ENCODE assay signal across 8 cellular contexts in the genomic region with DNA sequence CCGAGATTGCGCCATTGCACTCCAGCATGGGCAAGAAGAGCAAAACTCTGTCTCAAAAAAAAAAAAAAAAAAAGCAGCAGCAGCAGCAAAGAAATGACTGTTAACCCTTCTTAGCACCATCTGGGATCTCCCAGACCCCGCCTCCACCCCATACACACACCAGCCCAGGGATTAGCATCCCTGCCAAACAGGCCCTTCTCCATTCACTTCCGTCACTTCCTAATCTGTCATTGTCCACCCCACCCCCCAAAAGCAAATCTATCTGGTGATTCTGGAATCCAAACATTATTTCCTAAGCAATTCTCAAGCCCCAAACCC. TPM values are rescaled to one million over a fixed set of nuclear protein-coding genes. Genes with fewer than 3 reads are reported as not detected.
DNase-seq lines count a peak whose midpoint lies in the region; ATAC-seq and TF ChIP-seq lines count a peak whose summit lies in the region.

No MANE protein-coding gene starts in this region.

- H3K27ac ChIP-seq in testis: peak overlapping the region; percentile 85 to 89

- no peaks in the 10 kb centered on the region for H3K36me3 ChIP-seq in testis (ENCODE audit: low read depth, missing control alignments)

- no peaks in the 10 kb centered on the region for H3K9me3 Mint-ChIP-seq in activated CD4-positive, alpha-beta T cell treated with anti-CD3 and anti-CD28 coated beads for 36 hours (ENCODE audit: low read depth)
- H3K9me3 Mint-ChIP-seq in activated naive CD8-positive, alpha-beta T cell (ENCODE audit: low read depth): no peaks in the 10 kb centered on the region
- H3K9me3 Mint-ChIP-seq in immature natural killer cell: peaks cover 0 to 2% (median 0%) of the 10 kb centered on the region in 6 donors

- peaks cover 79% of the 10 kb centered on the region for H3K4me1 ChIP-seq in testis

- H3K4me3 Mint-ChIP-seq in activated CD4-positive, alpha-beta T cell treated with anti-CD3 and anti-CD28 coated beads for 36 hours: peak overlapping the region; percentile 17
- H3K4me3 Mint-ChIP-seq in activated naive CD8-positive, alpha-beta T cell: peak overlapping the region; percentile 74
- peak overlapping the region; percentile 81 to 87 (median 87) for H3K4me3 Mint-ChIP-seq in immature natural killer cell

- POLR2A ChIA-PET in activated CD4-positive, alpha-beta T cell treated with anti-CD3 and anti-CD28 coated beads for 36 hours (lab: Charles Lee): interaction anchor here (0.8 to 3.3 kb wide), 10 partner anchors 8 to 329 kb away, joined by 3 to 26 read pairs (median 4); partner anchors contain the start of genes B3GAT3, EEF1G and TUT1

- peak overlapping the region; percentile 74 for H3K27ac Mint-ChIP-seq in activated CD4-positive, alpha-beta T cell treated with anti-CD3 and anti-CD28 coated beads for 36 hours
- H3K27ac Mint-ChIP-seq in activated naive CD8-positive, alpha-beta T cell: peak overlapping the region; percentile 91
- H3K27ac Mint-ChIP-seq in immature natural killer cell: peak overlapping the region; percentile 92 to 98 (median 96)

- peak; percentile 47 for DNase-seq in activated CD4-positive, alpha-beta T cell treated with anti-CD3 and anti-CD28 coated beads for 36 hours
- no peak for DNase-seq in activated CD4-positive, alpha-beta T cell treated with anti-CD3 and anti-CD28 coated beads for 4 hours
- DNase-seq in immature natural killer cell (no peak), testis (no peak), activated gamma-delta T cell (lab: John Stamatoyannopoulos, UW) (no peak), NCI-H187 (lab: John Stamatoyannopoulos, UW) (no peak), sciatic nerve (ENCODE audit: low spot score) (no peak)

- H3K27me3 ChIP-seq in testis: no peaks in the 10 kb centered on the region

- H3K4me3 ChIP-seq in testis: no peak overlapping the region

- 53 to 64% methylated on average over 4 of the region's 4 CpGs for WGBS in testis, 2 donors

- H3K4me1 Mint-ChIP-seq in activated CD4-positive, alpha-beta T cell treated with anti-CD3 and anti-CD28 coated beads for 36 hours: peaks cover 84% of the 10 kb centered on the region
- peaks cover 83% of the 10 kb centered on the region for H3K4me1 Mint-ChIP-seq in activated naive CD8-positive, alpha-beta T cell (ENCODE audit: low read depth)
- peaks cover 75 to 83% of the 10 kb centered on the region in 2 donors for H3K4me1 Mint-ChIP-seq in immature natural killer cell

- H3K9me3 ChIP-seq in testis: no peaks in the 10 kb centered on the region

- CTCF ChIA-PET in activated CD4-positive, alpha-beta T cell treated with anti-CD3 and anti-CD28 coated beads for 36 hours (lab: Charles Lee): interaction anchor here (0.6 to 7.4 kb wide), 11 partner anchors 8 to 342 kb away, joined by 3 to 42 read pairs (median 4); no protein-coding TSS in a partner anchor

- TF ChIP-seq POLR2A in testis (IDR thresholded peaks at IDR 0.05): no peak

- H3K27me3 Mint-ChIP-seq in activated CD4-positive, alpha-beta T cell treated with anti-CD3 and anti-CD28 coated beads for 36 hours: peaks cover 4% of the 10 kb centered on the region
- H3K27me3 Mint-ChIP-seq in activated naive CD8-positive, alpha-beta T cell: no peaks in the 10 kb centered on the region
- H3K27me3 Mint-ChIP-seq in immature natural killer cell (ENCODE audit: low read depth in 3 of 3): peaks cover 12 to 22% (median 14%) of the 10 kb centered on the region in 3 donors

- H3K36me3 Mint-ChIP-seq in activated CD4-positive, alpha-beta T cell treated with anti-CD3 and anti-CD28 coated beads for 36 hours (ENCODE audit: low read depth): peaks cover 16% of the 10 kb centered on the region
- peaks cover 3% of the 10 kb centered on the region for H3K36me3 Mint-ChIP-seq in activated naive CD8-positive, alpha-beta T cell
- no peaks in the 10 kb centered on the region for H3K36me3 Mint-ChIP-seq in immature natural killer cell

- no peak for ATAC-seq in activated CD4-positive, alpha-beta T cell treated with anti-CD3 and anti-CD28 coated beads for 36 hours
- ATAC-seq in sciatic nerve: no peak

- intact Hi-C loops in activated CD4-positive, alpha-beta T cell treated with anti-CD3 and anti-CD28 coated beads for 36 hours (cut with DNase I, micrococcal nuclease): loop anchor here (2.0 to 10.0 kb wide), 2 partner anchors 48 to 1568 kb away; partner anchors contain the start of gene MTA2 (in 1 of the 2)
- intact Hi-C loops in testis (cut with DNase I; ENCODE audit: low total_unique reads) (no loop called here), sciatic nerve (cut with DNase I) (loop anchor here (10.0 kb wide), 1 partner anchor 48 kb away; no protein-coding TSS in a partner anchor)

- TF ChIP-seq CTCF in testis (IDR thresholded peaks at IDR 0.05): no peak

RNA-seq across cellular contexts. Expression of gene AHNAK, which starts 5.8 kb away (rescaled TPM):
- 10 to 100 TPM; 47.3 to 54.7 TPM for total RNA-seq in activated CD4-positive, alpha-beta T cell treated with anti-CD3 and anti-CD28 coated beads for 36 hours
- 100 to 1,000 TPM in 1 of 3 donors, 10 to 100 TPM in 2; 45.0 to 217 (median 57.2) TPM for polyA plus RNA-seq in immature natural killer cell
- total RNA-seq in testis: 100 to 1,000 TPM; 137 to 148 TPM
- polyA plus RNA-seq in testis (ENCODE audit: insufficient read depth, low read depth, low replicate concordance): 95.8 TPM
- total RNA-seq in sciatic nerve: 2,773 TPM

RNA-seq across cellular contexts. Expression of gene EEF1G, which starts 21.3 kb away (rescaled TPM):
- total RNA-seq in activated CD4-positive, alpha-beta T cell treated with anti-CD3 and anti-CD28 coated beads for 36 hours: 1,000 to 10,000 TPM; 1,986 to 2,351 TPM
- 100 to 1,000 TPM; 628 to 849 (median 821) TPM for polyA plus RNA-seq in immature natural killer cell
- 100 to 1,000 TPM; 607 to 868 TPM for total RNA-seq in testis
- polyA plus RNA-seq in testis (ENCODE audit: insufficient read depth, low read depth, low replicate concordance): 1,165 TPM
- 811 TPM for total RNA-seq in sciatic nerve

RNA-seq across cellular contexts. Expression of gene TUT1, which starts 38.9 kb away (rescaled TPM):
- 10 to 100 TPM; 32.5 to 36.0 TPM for total RNA-seq in activated CD4-positive, alpha-beta T cell treated with anti-CD3 and anti-CD28 coated beads for 36 hours
- polyA plus RNA-seq in immature natural killer cell: 10 to 100 TPM in 2 of 3 donors, 1 to 10 TPM in 1; 7.3 to 16.2 (median 12.5) TPM
- total RNA-seq in testis: 10 to 100 TPM; 24.3 to 30.0 TPM
- 25.0 TPM for polyA plus RNA-seq in testis (ENCODE audit: insufficient read depth, low read depth, low replicate concordance)
- total RNA-seq in sciatic nerve: 20.7 TPM

RNA-seq across cellular contexts. Expression of gene MTA2, which starts 49.2 kb away (rescaled TPM):
- total RNA-seq in activated CD4-positive, alpha-beta T cell treated with anti-CD3 and anti-CD28 coated beads for 36 hours: 100 to 1,000 TPM; 159 to 179 TPM
- polyA plus RNA-seq in immature natural killer cell: 10 to 100 TPM in 2 of 3 donors, 1 to 10 TPM in 1; 9.7 to 48.4 (median 22.4) TPM
- total RNA-seq in testis: 100 to 1,000 TPM in 1 of 2 donors, 10 to 100 TPM in 1; 97.2 to 115 TPM
- 87.6 TPM for polyA plus RNA-seq in testis (ENCODE audit: insufficient read depth, low read depth, low replicate concordance)
- total RNA-seq in sciatic nerve: 86.6 TPM

Comparison
In these comparisons a context has a peak if more than half of its experiments do, and no peak if none do; other contexts are left out.
1. H3K4me3 Mint-ChIP-seq: peak in every context shown above with its lines; median percentile 87 in immature natural killer cell; 74 in activated naive CD8-positive, alpha-beta T cell; 17 in activated CD4-positive, alpha-beta T cell treated with anti-CD3 and anti-CD28 coated beads for 36 hours.
2. RNA of gene AHNAK, which starts 5.8 kb away (total RNA-seq): 2,773 TPM in sciatic nerve (single experiment); 137 to 148 TPM in testis and 47.3 to 54.7 TPM in activated CD4-positive, alpha-beta T cell treated with anti-CD3 and anti-CD28 coated beads for 36 hours; every median in the first group is over 10 times any median in the second.
3. Peak in every context shown above with its lines, with median percentiles within 50 percentile points of each other: H3K27ac Mint-ChIP-seq.